In genomic region chr3:115518100-115518852, GRCh38 we compare ENCODE assay signal across 2 cellular contexts.
TF ChIP-seq lines count a peak whose summit lies in the region.

No MANE protein-coding gene starts in this region.

TF ChIP-seq in HCT116, 20 proteins besides CTCF, POLR2A, EP300 and RAD21 (continued from another document):
- TF ChIP-seq ATF3 (IDR thresholded peaks at IDR 0.05) (peak; percentile 60; the same call in 1 of the 2 replicates), ZNF274 (IDR thresholded peaks at IDR 0.05; ENCODE audit: low read depth, low read length) (no peak)

TF ChIP-seq in SK-N-SH treated with all-trans-retinoic acid at 6 μM for 48 hours, 23 proteins besides CTCF, POLR2A, EP300 and RAD21 (continued from another document):
- TF ChIP-seq PATZ1 (CRISPR knock-in tag; IDR thresholded peaks at IDR 0.05; ENCODE audit: borderline replicate concordance): no peak; the same call in none of the 2 replicates
- peak; percentile 97 for TF ChIP-seq CREB5 (CRISPR knock-in tag; IDR thresholded peaks at IDR 0.05; ENCODE audit: low read depth)
- TF ChIP-seq SNAI2 (CRISPR knock-in tag; IDR thresholded peaks at IDR 0.05): no peak
- peak; percentile 56; the same call in 1 of the 2 replicates for TF ChIP-seq TOX (CRISPR knock-in tag; IDR thresholded peaks at IDR 0.05; ENCODE audit: borderline replicate concordance)
